In the genomic region with DNA sequence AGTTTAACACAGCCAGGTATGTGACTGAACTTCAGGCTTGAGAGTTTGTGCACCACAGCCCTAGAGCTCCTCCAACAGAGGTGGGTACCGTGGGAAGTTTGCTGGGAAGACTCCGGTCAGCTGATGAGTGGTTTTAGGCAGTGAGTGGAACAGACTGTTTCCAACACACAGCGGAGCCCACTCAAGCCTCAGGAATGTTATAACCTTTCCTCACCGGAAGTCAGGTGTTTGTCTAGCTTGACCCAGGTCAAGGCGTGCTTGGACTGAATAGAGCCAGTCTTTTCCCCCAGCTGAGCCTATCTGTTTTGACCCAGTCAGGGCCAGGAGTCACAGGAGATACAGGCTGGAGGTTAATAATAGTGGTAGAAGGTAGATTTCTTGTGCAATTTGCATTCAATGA, we compare ENCODE assay signal across 1 cellular context.
TF ChIP-seq lines count a peak whose summit lies in the region.

No MANE protein-coding gene starts in this region.

TF ChIP-seq in HepG2, 621 proteins besides CTCF, POLR2A, EP300 and RAD21 (continued from another document and continues in another):
- TF ChIP-seq, protein P1, sequence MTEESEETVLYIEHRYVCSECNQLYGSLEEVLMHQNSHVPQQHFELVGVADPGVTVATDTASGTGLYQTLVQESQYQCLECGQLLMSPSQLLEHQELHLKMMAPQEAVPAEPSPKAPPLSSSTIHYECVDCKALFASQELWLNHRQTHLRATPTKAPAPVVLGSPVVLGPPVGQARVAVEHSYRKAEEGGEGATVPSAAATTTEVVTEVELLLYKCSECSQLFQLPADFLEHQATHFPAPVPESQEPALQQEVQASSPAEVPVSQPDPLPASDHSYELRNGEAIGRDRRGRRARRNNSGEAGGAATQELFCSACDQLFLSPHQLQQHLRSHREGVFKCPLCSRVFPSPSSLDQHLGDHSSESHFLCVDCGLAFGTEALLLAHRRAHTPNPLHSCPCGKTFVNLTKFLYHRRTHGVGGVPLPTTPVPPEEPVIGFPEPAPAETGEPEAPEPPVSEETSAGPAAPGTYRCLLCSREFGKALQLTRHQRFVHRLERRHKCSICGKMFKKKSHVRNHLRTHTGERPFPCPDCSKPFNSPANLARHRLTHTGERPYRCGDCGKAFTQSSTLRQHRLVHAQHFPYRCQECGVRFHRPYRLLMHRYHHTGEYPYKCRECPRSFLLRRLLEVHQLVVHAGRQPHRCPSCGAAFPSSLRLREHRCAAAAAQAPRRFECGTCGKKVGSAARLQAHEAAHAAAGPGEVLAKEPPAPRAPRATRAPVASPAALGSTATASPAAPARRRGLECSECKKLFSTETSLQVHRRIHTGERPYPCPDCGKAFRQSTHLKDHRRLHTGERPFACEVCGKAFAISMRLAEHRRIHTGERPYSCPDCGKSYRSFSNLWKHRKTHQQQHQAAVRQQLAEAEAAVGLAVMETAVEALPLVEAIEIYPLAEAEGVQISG (CRISPR knock-in tag; IDR thresholded peaks at IDR 0.05), result peak; percentile 56; the same call in 1 of the 2 replicates
- peak; percentile 63; the same call in 1 of the 2 replicates for TF ChIP-seq FOXJ3 (CRISPR knock-in tag; IDR thresholded peaks at IDR 0.05; ENCODE audit: borderline replicate concordance)
- peak; percentile 56; the same call in 1 of the 2 replicates for TF ChIP-seq THAP11 (CRISPR knock-in tag; IDR thresholded peaks at IDR 0.05)
- TF ChIP-seq JUN (CRISPR knock-in tag; IDR thresholded peaks at IDR 0.05), result peak; percentile 70; the same call in 1 of the 2 replicates
- TF ChIP-seq MED8 (CRISPR knock-in tag; IDR thresholded peaks at IDR 0.05; ENCODE audit: insufficient replicate concordance), result peak; percentile 78
- TF ChIP-seq JUND (CRISPR knock-in tag; IDR thresholded peaks at IDR 0.05), result peak; percentile 93
- peak; percentile 75 for TF ChIP-seq POLR2G (IDR thresholded peaks at IDR 0.05; ENCODE audit: low read depth, low read length)
- TF ChIP-seq ZNF331 (CRISPR knock-in tag; IDR thresholded peaks at IDR 0.05), result peak; percentile 94; the same call in 1 of the 2 replicates
- peak; percentile 17; the same call in 1 of the 2 replicates for TF ChIP-seq ZKSCAN1 (IDR thresholded peaks at IDR 0.05; ENCODE audit: low read length)
- TF ChIP-seq, protein P2, sequence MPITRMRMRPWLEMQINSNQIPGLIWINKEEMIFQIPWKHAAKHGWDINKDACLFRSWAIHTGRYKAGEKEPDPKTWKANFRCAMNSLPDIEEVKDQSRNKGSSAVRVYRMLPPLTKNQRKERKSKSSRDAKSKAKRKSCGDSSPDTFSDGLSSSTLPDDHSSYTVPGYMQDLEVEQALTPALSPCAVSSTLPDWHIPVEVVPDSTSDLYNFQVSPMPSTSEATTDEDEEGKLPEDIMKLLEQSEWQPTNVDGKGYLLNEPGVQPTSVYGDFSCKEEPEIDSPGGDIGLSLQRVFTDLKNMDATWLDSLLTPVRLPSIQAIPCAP (CRISPR knock-in tag; IDR thresholded peaks at IDR 0.05; ENCODE audit: low read depth), result no peak
- TF ChIP-seq, protein P3, sequence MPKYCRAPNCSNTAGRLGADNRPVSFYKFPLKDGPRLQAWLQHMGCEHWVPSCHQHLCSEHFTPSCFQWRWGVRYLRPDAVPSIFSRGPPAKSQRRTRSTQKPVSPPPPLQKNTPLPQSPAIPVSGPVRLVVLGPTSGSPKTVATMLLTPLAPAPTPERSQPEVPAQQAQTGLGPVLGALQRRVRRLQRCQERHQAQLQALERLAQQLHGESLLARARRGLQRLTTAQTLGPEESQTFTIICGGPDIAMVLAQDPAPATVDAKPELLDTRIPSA (CRISPR knock-in tag; IDR thresholded peaks at IDR 0.05; ENCODE audit: borderline replicate concordance), result no peak
- TF ChIP-seq SALL1 (CRISPR knock-in tag; IDR thresholded peaks at IDR 0.05), result peak; percentile 89
- peak; percentile 28; the same call in 1 of the 2 replicates for TF ChIP-seq ZFY (CRISPR knock-in tag; IDR thresholded peaks at IDR 0.05)
- 0 out of 2 replicates have a peak, but pooled peaks have one; percentile 27 for TF ChIP-seq MIER2 (CRISPR knock-in tag; IDR thresholded peaks at IDR 0.05)
- TF ChIP-seq, protein P4, sequence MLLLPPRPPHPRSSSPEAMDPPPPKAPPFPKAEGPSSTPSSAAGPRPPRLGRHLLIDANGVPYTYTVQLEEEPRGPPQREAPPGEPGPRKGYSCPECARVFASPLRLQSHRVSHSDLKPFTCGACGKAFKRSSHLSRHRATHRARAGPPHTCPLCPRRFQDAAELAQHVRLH (CRISPR knock-in tag; IDR thresholded peaks at IDR 0.05; ENCODE audit: borderline replicate concordance, low read depth), result peak; percentile 44; the same call in 1 of the 2 replicates
- no peak for TF ChIP-seq LCORL (IDR thresholded peaks at IDR 0.05)
- peak; percentile 81 for TF ChIP-seq LCORL (CRISPR knock-in tag; IDR thresholded peaks at IDR 0.05)
- TF ChIP-seq, protein P5, sequence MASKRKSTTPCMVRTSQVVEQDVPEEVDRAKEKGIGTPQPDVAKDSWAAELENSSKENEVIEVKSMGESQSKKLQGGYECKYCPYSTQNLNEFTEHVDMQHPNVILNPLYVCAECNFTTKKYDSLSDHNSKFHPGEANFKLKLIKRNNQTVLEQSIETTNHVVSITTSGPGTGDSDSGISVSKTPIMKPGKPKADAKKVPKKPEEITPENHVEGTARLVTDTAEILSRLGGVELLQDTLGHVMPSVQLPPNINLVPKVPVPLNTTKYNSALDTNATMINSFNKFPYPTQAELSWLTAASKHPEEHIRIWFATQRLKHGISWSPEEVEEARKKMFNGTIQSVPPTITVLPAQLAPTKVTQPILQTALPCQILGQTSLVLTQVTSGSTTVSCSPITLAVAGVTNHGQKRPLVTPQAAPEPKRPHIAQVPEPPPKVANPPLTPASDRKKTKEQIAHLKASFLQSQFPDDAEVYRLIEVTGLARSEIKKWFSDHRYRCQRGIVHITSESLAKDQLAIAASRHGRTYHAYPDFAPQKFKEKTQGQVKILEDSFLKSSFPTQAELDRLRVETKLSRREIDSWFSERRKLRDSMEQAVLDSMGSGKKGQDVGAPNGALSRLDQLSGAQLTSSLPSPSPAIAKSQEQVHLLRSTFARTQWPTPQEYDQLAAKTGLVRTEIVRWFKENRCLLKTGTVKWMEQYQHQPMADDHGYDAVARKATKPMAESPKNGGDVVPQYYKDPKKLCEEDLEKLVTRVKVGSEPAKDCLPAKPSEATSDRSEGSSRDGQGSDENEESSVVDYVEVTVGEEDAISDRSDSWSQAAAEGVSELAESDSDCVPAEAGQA (IDR thresholded peaks at IDR 0.05; ENCODE audit: low read depth), result peak; percentile 63; the same call in 1 of the 2 replicates
- TF ChIP-seq, protein P5 (CRISPR knock-in tag; IDR thresholded peaks at IDR 0.05; ENCODE audit: borderline replicate concordance), result no peak
- peak; percentile 77 for TF ChIP-seq TBX2 (CRISPR knock-in tag; IDR thresholded peaks at IDR 0.05; ENCODE audit: borderline replicate concordance)
- TF ChIP-seq ZNF792 (CRISPR knock-in tag; IDR thresholded peaks at IDR 0.05), result peak; percentile 73; the same call in 1 of the 2 replicates
- no peak for TF ChIP-seq DNMT3B (CRISPR knock-in tag; conservative IDR thresholded peaks at IDR 0.05)
- TF ChIP-seq SOX6 (IDR thresholded peaks at IDR 0.05), result no peak
- peak; percentile 89 for TF ChIP-seq SOX6 (CRISPR knock-in tag; IDR thresholded peaks at IDR 0.05)
- 0 out of 2 replicates have a peak, but pooled peaks have one; percentile 62 for TF ChIP-seq ZNF317 (CRISPR knock-in tag; IDR thresholded peaks at IDR 0.05)
- no peak for TF ChIP-seq HDAC6 (IDR thresholded peaks at IDR 0.05; ENCODE audit: low read depth, low read length)
- peak; percentile 67 for TF ChIP-seq ZNF264 (CRISPR knock-in tag; IDR thresholded peaks at IDR 0.05)
- TF ChIP-seq, protein P6, sequence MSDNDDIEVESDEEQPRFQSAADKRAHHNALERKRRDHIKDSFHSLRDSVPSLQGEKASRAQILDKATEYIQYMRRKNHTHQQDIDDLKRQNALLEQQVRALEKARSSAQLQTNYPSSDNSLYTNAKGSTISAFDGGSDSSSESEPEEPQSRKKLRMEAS (IDR thresholded peaks at IDR 0.05), result peak; percentile 71
- TF ChIP-seq MED1 (CRISPR knock-in tag; IDR thresholded peaks at IDR 0.05), result peak; percentile 97
- 0 out of 2 replicates have a peak, but pooled peaks have one; percentile 17 for TF ChIP-seq KLF6 (CRISPR knock-in tag; IDR thresholded peaks at IDR 0.05)
- TF ChIP-seq GATAD1 (CRISPR knock-in tag; IDR thresholded peaks at IDR 0.05), result peak; percentile 71
- TF ChIP-seq REXO4 (CRISPR knock-in tag; IDR thresholded peaks at IDR 0.05; ENCODE audit: borderline replicate concordance), result no peak
- TF ChIP-seq POLR2AphosphoS2 (IDR thresholded peaks at IDR 0.05; ENCODE audit: low read depth, low read length), result peak; percentile 22; the same call in 1 of the 2 replicates
- TF ChIP-seq CCDC6 (CRISPR knock-in tag; IDR thresholded peaks at IDR 0.05), result no peak
- TF ChIP-seq MAFK (conservative IDR thresholded peaks at IDR 0.05 in 1 of 2, IDR thresholded peaks at IDR 0.05 in 1 of 2; ENCODE audit: low read length in 2 of 2), result 0 out of 4 replicates have a peak, but pooled peaks of 1 of the 2 experiments have one; percentile 12
- TF ChIP-seq ZEB1 (IDR thresholded peaks at IDR 0.05; ENCODE audit: insufficient replicate concordance, low read depth), result peak; percentile 83
- TF ChIP-seq CREM (IDR thresholded peaks at IDR 0.05), result peak; percentile 79; the same call in 1 of the 2 replicates
- no peak for TF ChIP-seq CREM (CRISPR knock-in tag; IDR thresholded peaks at IDR 0.05)
- TF ChIP-seq ZNF335 (CRISPR knock-in tag; IDR thresholded peaks at IDR 0.05), result peak; percentile 53; the same call in 1 of the 2 replicates
- TF ChIP-seq GABPB1 (CRISPR knock-in tag; IDR thresholded peaks at IDR 0.05), result peak; percentile 72; the same call in 1 of the 2 replicates
- peak; percentile 68; the same call in 1 of the 2 replicates for TF ChIP-seq KDM3A (CRISPR knock-in tag; IDR thresholded peaks at IDR 0.05; ENCODE audit: low read depth)
- peak; percentile 73 for TF ChIP-seq TCF7 (IDR thresholded peaks at IDR 0.05; ENCODE audit: low read depth)
- TF ChIP-seq, protein P7, sequence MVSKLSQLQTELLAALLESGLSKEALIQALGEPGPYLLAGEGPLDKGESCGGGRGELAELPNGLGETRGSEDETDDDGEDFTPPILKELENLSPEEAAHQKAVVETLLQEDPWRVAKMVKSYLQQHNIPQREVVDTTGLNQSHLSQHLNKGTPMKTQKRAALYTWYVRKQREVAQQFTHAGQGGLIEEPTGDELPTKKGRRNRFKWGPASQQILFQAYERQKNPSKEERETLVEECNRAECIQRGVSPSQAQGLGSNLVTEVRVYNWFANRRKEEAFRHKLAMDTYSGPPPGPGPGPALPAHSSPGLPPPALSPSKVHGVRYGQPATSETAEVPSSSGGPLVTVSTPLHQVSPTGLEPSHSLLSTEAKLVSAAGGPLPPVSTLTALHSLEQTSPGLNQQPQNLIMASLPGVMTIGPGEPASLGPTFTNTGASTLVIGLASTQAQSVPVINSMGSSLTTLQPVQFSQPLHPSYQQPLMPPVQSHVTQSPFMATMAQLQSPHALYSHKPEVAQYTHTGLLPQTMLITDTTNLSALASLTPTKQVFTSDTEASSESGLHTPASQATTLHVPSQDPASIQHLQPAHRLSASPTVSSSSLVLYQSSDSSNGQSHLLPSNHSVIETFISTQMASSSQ (IDR thresholded peaks at IDR 0.05; ENCODE audit: low read depth), result peak; percentile 82
- TF ChIP-seq, protein P7 (CRISPR knock-in tag; IDR thresholded peaks at IDR 0.05; ENCODE audit: borderline replicate concordance), result peak; percentile 97
- TF ChIP-seq ZNF260 (CRISPR knock-in tag; IDR thresholded peaks at IDR 0.05; ENCODE audit: borderline replicate concordance, low read depth), result no peak
- peak; percentile 93 for TF ChIP-seq HMG20A (CRISPR knock-in tag; IDR thresholded peaks at IDR 0.05; ENCODE audit: borderline replicate concordance)
- TF ChIP-seq MED13 (CRISPR knock-in tag; IDR thresholded peaks at IDR 0.05), result peak; percentile 96
- no peak for TF ChIP-seq ZNF563 (CRISPR knock-in tag; IDR thresholded peaks at IDR 0.05)
- TF ChIP-seq NR2F2 (IDR thresholded peaks at IDR 0.05; ENCODE audit: borderline replicate concordance, low read depth), result peak; percentile 97
- TF ChIP-seq, protein P8, sequence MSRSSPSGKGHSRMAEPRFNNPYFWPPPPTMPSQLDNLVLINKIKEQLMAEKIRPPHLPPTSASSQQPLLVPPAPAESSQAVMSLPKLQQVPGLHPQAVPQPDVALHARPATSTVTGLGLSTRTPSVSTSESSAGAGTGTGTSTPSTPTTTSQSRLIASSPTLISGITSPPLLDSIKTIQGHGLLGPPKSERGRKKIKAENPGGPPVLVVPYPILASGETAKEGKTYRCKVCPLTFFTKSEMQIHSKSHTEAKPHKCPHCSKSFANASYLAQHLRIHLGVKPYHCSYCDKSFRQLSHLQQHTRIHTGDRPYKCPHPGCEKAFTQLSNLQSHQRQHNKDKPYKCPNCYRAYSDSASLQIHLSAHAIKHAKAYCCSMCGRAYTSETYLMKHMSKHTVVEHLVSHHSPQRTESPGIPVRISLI (CRISPR knock-in tag; IDR thresholded peaks at IDR 0.05; ENCODE audit: borderline replicate concordance), result peak; percentile 78; the same call in 1 of the 2 replicates
- TF ChIP-seq KDM1A (CRISPR knock-in tag; IDR thresholded peaks at IDR 0.05), result peak; percentile 62; the same call in 1 of the 2 replicates
- peak; percentile 85 for TF ChIP-seq SOX5 (CRISPR knock-in tag; IDR thresholded peaks at IDR 0.05; ENCODE audit: borderline replicate concordance)
